Comparison of ENCODE assay signal across 8 cellular contexts in genomic region chr22:21734540-21735197, GRCh38.
A peak's percentile ranks its signal among the peaks of the same experiment; 100 is the strongest.
DNase-seq lines count a peak whose midpoint lies in the region; ATAC-seq and TF ChIP-seq lines count a peak whose summit lies in the region.

No MANE protein-coding gene starts in this region.

- no peak overlapping the region for H3K9ac ChIP-seq in muscle layer of colon (ENCODE audit: low read length)

- peak overlapping the region; percentile 45 for H3K27ac ChIP-seq in DOHH2 (ENCODE audit: low read depth, low read length)
- peak overlapping the region; percentile 52 for H3K27ac ChIP-seq in caudate nucleus (ENCODE audit: low read depth, low read length)
- H3K27ac ChIP-seq in muscle layer of colon (ENCODE audit: low read depth, low read length): peak overlapping the region; percentile 42

- DNase-seq in NAMALWA (ENCODE audit: low spot score) (peak; percentile 57), caudate nucleus (lab: John Stamatoyannopoulos, UW) (peak in 12 of 61 donors; percentile 4 to 68 (median 34)), NCI-H446 (lab: John Stamatoyannopoulos, UW) (no peak)
- no peak for DNase-seq in activated effector memory CD4-positive, alpha-beta T cell treated with Interleukin-2 at 50 U/mL for 16 hours
- no peak for DNase-seq in effector CD8-positive, alpha-beta T cell (lab: John Stamatoyannopoulos, UW)

- no peak for ATAC-seq in activated CD4-positive, CD25-positive, alpha-beta regulatory T cell treated with anti-CD3 and anti-CD28 coated beads, Interleukin-2, amount 50 U/mL, for 24 hours

- 0 out of 2 replicates have a peak, but pooled peaks cover 3% of the 10 kb centered on the region for H4K20me1 ChIP-seq in DOHH2 (ENCODE audit: control insufficient read depth, insufficient read depth, low read depth, low read length)

- H3K4me3 ChIP-seq in DOHH2 (ENCODE audit: low read length) (peak overlapping the region; percentile 69), muscle layer of colon (ENCODE audit: low read depth in 1 of 2, low read length in 2 of 2) (peak overlapping the region; percentile 33 to 65)

- H3F3A ChIP-seq in DOHH2 (ENCODE audit: control insufficient read depth, insufficient read depth): peaks cover 7% of the 10 kb centered on the region; the same call in 1 of the 2 replicates

- H3K4me2 ChIP-seq in DOHH2 (ENCODE audit: low read length): peak overlapping the region; percentile 60

- peaks cover 4% of the 10 kb centered on the region; the same call in 1 of the 2 replicates for H3K79me2 ChIP-seq in DOHH2 (ENCODE audit: control insufficient read depth, low read length)

- no peaks in the 10 kb centered on the region for H3K9me3 ChIP-seq in DOHH2 (ENCODE audit: control insufficient read depth, insufficient read depth, low read length)
- no peaks in the 10 kb centered on the region for H3K9me3 ChIP-seq in muscle layer of colon (ENCODE audit: low read length)

- TF ChIP-seq CTCF in DOHH2 (IDR thresholded peaks at IDR 0.05; ENCODE audit: low read depth, low read length, poor library complexity, severe bottlenecking): no peak

- H3K4me1 ChIP-seq in DOHH2 (ENCODE audit: control insufficient read depth, low read length) (peaks cover 10% of the 10 kb centered on the region), muscle layer of colon (ENCODE audit: insufficient read depth, low read length) (peaks cover 7% of the 10 kb centered on the region)

- H3K36me3 ChIP-seq in DOHH2 (ENCODE audit: control insufficient read depth, low read length) (no peaks in the 10 kb centered on the region), muscle layer of colon (ENCODE audit: insufficient read depth, low read length) (no peaks in the 10 kb centered on the region)

- H3K27me3 ChIP-seq in DOHH2 (ENCODE audit: control insufficient read depth, low read length) (no peaks in the 10 kb centered on the region), muscle layer of colon (ENCODE audit: control insufficient read depth in 1 of 2, insufficient read depth in 2 of 2, low read length in 2 of 2) (no peaks in the 10 kb centered on the region)

- H3K9me2 ChIP-seq in DOHH2 (replicated peaks; ENCODE audit: control insufficient read depth, low read length): no peaks in the 10 kb centered on the region
